In genomic region chr11:121372671-121373429, GRCh38 we compare ENCODE assay signal across 9 cellular contexts.
A peak's percentile ranks its signal among the peaks of the same experiment; 100 is the strongest.
DNase-seq lines count a peak whose midpoint lies in the region; ATAC-seq and TF ChIP-seq lines count a peak whose summit lies in the region.
"Had no signal": no experiment of that assay in that cellular context is flagged by ENCODE, and none has a peak within 500 bp of the region (broad histone marks: within the 10 kb centered on the region; RNA-seq: fewer than 3 reads in every experiment).

No MANE protein-coding gene starts in this region.

- H3K79me2 ChIP-seq in osteoblast (ENCODE audit: insufficient read depth, low read length) = no peaks in the 10 kb centered on the region

- H3K4me3 ChIP-seq in osteoblast (ENCODE audit: insufficient read depth, low read length) (no peak overlapping the region), coronary artery (no peak overlapping the region)

- H3K9me3 Mint-ChIP-seq in activated T-helper 1 cell treated with anti-CD3 and anti-CD28 coated beads, Interleukin-12 subunit alpha, Interleukin-12 subunit beta, Interleukin-2, Interleukin-4 antibody, amounts not matched to agents 30 ng/mL and 10 ng/mL and 1 ng/mL, durations not matched to agents 14 hours and 24 hours and 36 hours = peaks cover 13% of the 10 kb centered on the region

- in situ Hi-C loops in ACHN (cut with HindIII; ENCODE audit: low pct_ligation_motif_present, low pct_unique_long_range_greater_than_20kb, low sequenced_read_pairs) = no loop called here

- DNase-seq in GM10266 (ENCODE audit: extremely low spot score) (peak; percentile 51), GM19240 (ENCODE audit: insufficient read length, low spot score) (peak; percentile 20), osteoblast (ENCODE audit: insufficient read length, low spot score, missing footprints) (no peak), dermis blood vessel endothelial cell (no peak), coronary artery (ENCODE audit: low spot score) (no peak), ACHN (no peak)
- peak; percentile 10 for DNase-seq in activated T-helper 1 cell treated with anti-CD3 and anti-CD28 coated beads, Interleukin-12 subunit alpha, Interleukin-12 subunit beta, Interleukin-2, Interleukin-4 antibody, amounts not matched to agents 30 ng/mL and 10 ng/mL and 1 ng/mL, durations not matched to agents 14 hours and 24 hours and 36 hours (ENCODE audit: low spot score)

- H3K36me3 ChIP-seq in osteoblast (ENCODE audit: insufficient read depth, low read length) = no peaks in the 10 kb centered on the region

- H3K9me3 ChIP-seq in osteoblast (ENCODE audit: low read depth, low read length) = no peaks in the 10 kb centered on the region

- no peak overlapping the region for H3K27ac ChIP-seq in osteoblast (ENCODE audit: low read depth, low read length)
- no peak overlapping the region for H3K27ac ChIP-seq in coronary artery

- no peaks in the 10 kb centered on the region for H3K4me1 ChIP-seq in osteoblast (ENCODE audit: insufficient read depth, low read length)

- TF ChIP-seq CTCF in GM10266 (IDR thresholded peaks at IDR 0.05; ENCODE audit: control insufficient read depth, insufficient read depth, low read depth, missing control alignments) (no peak), osteoblast (IDR thresholded peaks at IDR 0.05; ENCODE audit: extremely low read depth, low read depth, low read length) (no peak), coronary artery (IDR thresholded peaks at IDR 0.05) (no peak)

- peak overlapping the region; percentile 47 for H3K27ac Mint-ChIP-seq in activated T-helper 1 cell treated with anti-CD3 and anti-CD28 coated beads, Interleukin-12 subunit alpha, Interleukin-12 subunit beta, Interleukin-2, Interleukin-4 antibody, amounts not matched to agents 30 ng/mL and 10 ng/mL and 1 ng/mL, durations not matched to agents 14 hours and 24 hours and 36 hours

- ATAC-seq in HG03060 (IDR thresholded peaks at IDR 0.05; ENCODE audit: low read depth, unreplicated experiment) = peak; percentile 87
- ATAC-seq: Right ventricle myocardium inferior had no signal

- intact Hi-C loops in activated T-helper 1 cell treated with anti-CD3 and anti-CD28 coated beads, Interleukin-12 subunit alpha, Interleukin-12 subunit beta, Interleukin-2, Interleukin-4 antibody, amounts not matched to agents 30 ng/mL and 10 ng/mL and 1 ng/mL, durations not matched to agents 14 hours and 24 hours and 36 hours (cut with micrococcal nuclease) = no loop called here

- H3K27me3 Mint-ChIP-seq in activated T-helper 1 cell treated with anti-CD3 and anti-CD28 coated beads, Interleukin-12 subunit alpha, Interleukin-12 subunit beta, Interleukin-2, Interleukin-4 antibody, amounts not matched to agents 30 ng/mL and 10 ng/mL and 1 ng/mL, durations not matched to agents 14 hours and 24 hours and 36 hours (ENCODE audit: insufficient read depth) = no peaks in the 10 kb centered on the region

- H3K4me3 Mint-ChIP-seq in activated T-helper 1 cell treated with anti-CD3 and anti-CD28 coated beads, Interleukin-12 subunit alpha, Interleukin-12 subunit beta, Interleukin-2, Interleukin-4 antibody, amounts not matched to agents 30 ng/mL and 10 ng/mL and 1 ng/mL, durations not matched to agents 14 hours and 24 hours and 36 hours = peak overlapping the region; percentile 42

- H2AFZ ChIP-seq in osteoblast (ENCODE audit: low read length) = no peak overlapping the region

- H4K20me1 ChIP-seq in osteoblast (ENCODE audit: insufficient read depth, low read length) = no peaks in the 10 kb centered on the region

- no peak overlapping the region for H3K4me2 ChIP-seq in osteoblast (ENCODE audit: insufficient read depth, low read length)

- peaks cover 12% of the 10 kb centered on the region for H3K27me3 ChIP-seq in osteoblast (ENCODE audit: insufficient read depth, low read length)

- peaks cover 10% of the 10 kb centered on the region for H3K36me3 Mint-ChIP-seq in activated T-helper 1 cell treated with anti-CD3 and anti-CD28 coated beads, Interleukin-12 subunit alpha, Interleukin-12 subunit beta, Interleukin-2, Interleukin-4 antibody, amounts not matched to agents 30 ng/mL and 10 ng/mL and 1 ng/mL, durations not matched to agents 14 hours and 24 hours and 36 hours (ENCODE audit: low read depth)

- peaks cover 70% of the 10 kb centered on the region for H3K4me1 Mint-ChIP-seq in activated T-helper 1 cell treated with anti-CD3 and anti-CD28 coated beads, Interleukin-12 subunit alpha, Interleukin-12 subunit beta, Interleukin-2, Interleukin-4 antibody, amounts not matched to agents 30 ng/mL and 10 ng/mL and 1 ng/mL, durations not matched to agents 14 hours and 24 hours and 36 hours (ENCODE audit: low read depth)

Comparison
In these comparisons a context has a peak if more than half of its experiments do, and no peak if none do; other contexts are left out.
1. DNase-seq: peak in GM10266 (single experiment), GM19240 (single experiment) and activated T-helper 1 cell treated with anti-CD3 and anti-CD28 coated beads, Interleukin-12 subunit alpha, Interleukin-12 subunit beta, Interleukin-2, Interleukin-4 antibody, amounts not matched to agents 30 ng/mL and 10 ng/mL and 1 ng/mL, durations not matched to agents 14 hours and 24 hours and 36 hours (single experiment); none in osteoblast (single experiment), dermis blood vessel endothelial cell (single experiment), coronary artery (single experiment) and ACHN (single experiment).